In the genomic region with DNA sequence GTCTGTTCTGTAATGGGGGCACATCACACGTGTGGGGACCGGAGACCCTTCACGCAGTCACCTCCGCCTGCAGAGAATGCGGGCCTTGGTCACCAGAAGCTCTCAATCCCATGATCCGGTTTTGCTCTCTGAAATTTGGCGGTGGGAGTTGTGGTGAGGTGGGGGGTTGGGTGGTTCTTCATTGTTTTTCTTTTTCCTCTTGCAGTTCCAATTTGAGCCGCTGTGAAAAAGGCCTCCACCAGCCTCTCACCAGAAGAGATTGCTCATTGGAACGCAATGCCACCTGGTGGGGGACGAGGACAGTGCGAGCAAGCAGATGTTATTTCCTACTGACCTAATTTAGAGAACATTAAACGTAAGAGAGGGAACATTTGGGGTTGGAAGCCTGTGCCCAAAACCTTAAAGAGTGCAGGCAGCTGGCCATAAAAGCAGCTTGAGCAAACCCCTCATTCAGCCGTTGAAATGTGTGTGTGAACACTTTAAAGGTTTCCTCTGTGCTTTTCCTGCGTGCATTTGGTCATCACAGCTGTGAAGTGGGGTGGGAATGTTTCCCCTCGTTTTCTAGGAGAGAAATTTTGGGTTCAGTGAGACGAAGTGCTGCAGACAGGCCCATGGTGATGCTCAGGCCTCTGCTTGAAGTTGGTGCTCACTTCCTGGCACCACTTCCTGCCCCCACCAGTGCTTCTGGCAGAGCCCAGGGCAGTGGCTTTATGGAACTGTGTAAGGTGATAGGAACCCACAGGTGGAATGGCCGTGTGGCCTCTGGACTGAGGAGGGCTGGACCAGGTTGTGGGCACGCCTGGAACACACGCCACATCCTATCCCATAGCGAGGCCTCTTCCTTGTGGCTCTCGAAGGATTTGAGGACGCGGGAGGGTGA, we compare ENCODE assay signal across 8 cellular contexts.
DNase-seq lines count a peak whose midpoint lies in the region; ATAC-seq and TF ChIP-seq lines count a peak whose summit lies in the region.

No MANE protein-coding gene starts in this region.

- peaks cover 2% of the 10 kb centered on the region; the same call in 1 of the 2 replicates for H3K4me1 ChIP-seq in H9 (ENCODE audit: insufficient read depth, low read length)
- peaks cover 3 to 9% of the 10 kb centered on the region in 2 experiments; a peak in 2 of 4 replicates for H3K4me1 ChIP-seq in SK-N-SH (ENCODE audit: control insufficient read depth in 1 of 2, insufficient read depth in 2 of 2, low read depth in 1 of 2, low read length in 1 of 2)
- no peaks in the 10 kb centered on the region for H3K4me1 ChIP-seq in trophoblast cell (ENCODE audit: control insufficient read depth in 1 of 2, insufficient read depth in 2 of 2, low read length in 2 of 2)
- peaks cover 0 to 24% (median 8%) of the 10 kb centered on the region in 4 donors for H3K4me1 ChIP-seq in tibial nerve

- peak overlapping the region; percentile 8 for H3K18ac ChIP-seq in H9 (ENCODE audit: insufficient read length, low read depth, low read length)
- H3K18ac ChIP-seq in trophoblast cell (ENCODE audit: low read length) = peak overlapping the region; percentile 43

- peaks cover 5 to 9% (median 8%) of the 10 kb centered on the region in 3 experiments; a peak in 6 of 7 replicates for H3K36me3 Mint-ChIP-seq in H9 (ENCODE audit: insufficient read depth in 1 of 3, low read depth in 3 of 3)
- H3K36me3 Mint-ChIP-seq in activated naive CD4-positive, alpha-beta T cell treated with anti-CD3 and anti-CD28 coated beads, Interleukin-2, amount 50 U/mL, for 72 hours = peaks cover 0 to 7% of the 10 kb centered on the region in 2 donors
- H3K36me3 Mint-ChIP-seq in glutamatergic neuron (ENCODE audit: unreplicated experiment) = no peaks in the 10 kb centered on the region

- peak; percentile 90 for TF ChIP-seq RAD21 in SK-N-SH (IDR thresholded peaks at IDR 0.05; ENCODE audit: low read length)

- H3K27me3 ChIP-seq in H9 (ENCODE audit: insufficient read depth, low read length) (no peaks in the 10 kb centered on the region), MG63 (no peaks in the 10 kb centered on the region), SK-N-SH (ENCODE audit: insufficient read depth) (no peaks in the 10 kb centered on the region), trophoblast cell (ENCODE audit: insufficient read depth, low read length) (no peaks in the 10 kb centered on the region), tibial nerve (no peaks in the 10 kb centered on the region)

- H3K14ac ChIP-seq in H9 (ENCODE audit: insufficient read depth, low read length) (no peak overlapping the region), trophoblast cell (ENCODE audit: low read length) (no peak overlapping the region)

- H2BK12ac ChIP-seq in H9 (ENCODE audit: insufficient read length, low read depth, low read length) (no peak overlapping the region), trophoblast cell (ENCODE audit: low read length) (no peak overlapping the region)

- H2BK20ac ChIP-seq in H9 (ENCODE audit: low read depth, low read length, poor library complexity, severe bottlenecking) = no peak overlapping the region

- H3K4me3 ChIP-seq in MG63 (no peak overlapping the region), SK-N-SH (ENCODE audit: low read depth in 2 of 2, low read length in 1 of 2) (peak overlapping the region; percentile 23 to 33), trophoblast cell (ENCODE audit: low read depth, low read length) (no peak overlapping the region), tibial nerve (no peak overlapping the region)

- H3K9me3 ChIP-seq in H9 (ENCODE audit: control insufficient read depth, low read depth, low read length) (no peaks in the 10 kb centered on the region), MG63 (no peaks in the 10 kb centered on the region), SK-N-SH (no peaks in the 10 kb centered on the region), trophoblast cell (ENCODE audit: insufficient read depth, low read depth, low read length) (no peaks in the 10 kb centered on the region), tibial nerve (no peaks in the 10 kb centered on the region)

- no peaks in the 10 kb centered on the region; the same call in 1 of the 2 replicates for H3K36me3 ChIP-seq in MG63
- no peaks in the 10 kb centered on the region for H3K36me3 ChIP-seq in SK-N-SH (replicated peaks in 1 of 2; ENCODE audit: control insufficient read depth in 1 of 2, insufficient read depth in 2 of 2, low read length in 1 of 2)
- peaks cover 3 to 5% of the 10 kb centered on the region in 2 experiments for H3K36me3 ChIP-seq in trophoblast cell (ENCODE audit: control insufficient read depth in 1 of 2, insufficient read depth in 2 of 2, low read length in 2 of 2)
- H3K36me3 ChIP-seq in tibial nerve = peaks cover 0 to 25% (median 0%) of the 10 kb centered on the region in 3 donors

- H3K56ac ChIP-seq in H9 (ENCODE audit: insufficient read length, low read depth, low read length) = no peak overlapping the region

- CTCF ChIA-PET in SK-N-SH (lab: Yijun Ruan, JAX) = interaction anchor here (0.6 to 6.3 kb wide), 67 partner anchors 9 to 855 kb away, joined by 3 to 124 read pairs (median 4); a partner anchor contains a TSS

- no peaks in the 10 kb centered on the region for H3K27me3 Mint-ChIP-seq in H9 (ENCODE audit: low read depth)
- peaks cover 2% of the 10 kb centered on the region for H3K27me3 Mint-ChIP-seq in glutamatergic neuron (ENCODE audit: unreplicated experiment)

- H3T11ph ChIP-seq in H9 (ENCODE audit: low read length) = no peak overlapping the region

- no peaks in the 10 kb centered on the region for H3F3A ChIP-seq in SK-N-SH (replicated peaks; ENCODE audit: insufficient read depth)

- H3K79me1 ChIP-seq in H9 (ENCODE audit: insufficient read depth, low read depth, low read length, poor library complexity, severe bottlenecking) (no peaks in the 10 kb centered on the region), trophoblast cell (ENCODE audit: low read length) (no peaks in the 10 kb centered on the region)

- TF ChIP-seq POLR2A in tibial nerve (IDR thresholded peaks at IDR 0.05) = no peak

- peak overlapping the region in 2 of 3 experiments; percentile 58 to 87; a peak in 4 of 7 replicates for H3K27ac Mint-ChIP-seq in H9
- H3K27ac Mint-ChIP-seq in activated naive CD4-positive, alpha-beta T cell treated with anti-CD3 and anti-CD28 coated beads, Interleukin-2, amount 50 U/mL, for 72 hours = peak overlapping the region; percentile 25 to 30
- peak overlapping the region; percentile 71 for H3K27ac Mint-ChIP-seq in glutamatergic neuron (ENCODE audit: unreplicated experiment)

- no peaks in the 10 kb centered on the region for H3K23me2 ChIP-seq in H9 (ENCODE audit: insufficient read length, low read depth, low read length, poor library complexity, severe bottlenecking)

- H3K79me2 ChIP-seq in H9 (ENCODE audit: insufficient read depth, low read length) = no peaks in the 10 kb centered on the region
- H3K79me2 ChIP-seq in SK-N-SH (ENCODE audit: insufficient read depth) = no peaks in the 10 kb centered on the region
- no peaks in the 10 kb centered on the region for H3K79me2 ChIP-seq in trophoblast cell (ENCODE audit: control insufficient read depth, insufficient read depth, low read length, poor library complexity)

- no peak overlapping the region for H2BK15ac ChIP-seq in H9 (ENCODE audit: low read depth, low read length)

- peak overlapping the region; percentile 80 for H4K12ac ChIP-seq in trophoblast cell (ENCODE audit: low read depth, low read length)

- POLR2A ChIA-PET in SK-N-SH (lab: Yijun Ruan, JAX) = no interaction called here

- peak; percentile 95 for TF ChIP-seq CTCF in H9 (conservative IDR thresholded peaks at IDR 0.05)
- TF ChIP-seq CTCF in SK-N-SH (IDR thresholded peaks at IDR 0.05) = peak; percentile 99
- peak; percentile 94 for TF ChIP-seq CTCF in glutamatergic neuron (IDR thresholded peaks at IDR 0.05; ENCODE audit: partially characterized antibody, unreplicated experiment)
- TF ChIP-seq CTCF in tibial nerve (IDR thresholded peaks at IDR 0.05) = peak; percentile 94 to 97 (median 94)

- no peak overlapping the region for H4K5ac ChIP-seq in H9 (ENCODE audit: insufficient read length, low read depth, low read length)

- H3K4me2 ChIP-seq in H9 (ENCODE audit: insufficient read depth, insufficient read length, low read length) (peak overlapping the region; percentile 14), SK-N-SH (peak overlapping the region; percentile 57; the same call in 1 of the 2 replicates), trophoblast cell (ENCODE audit: low read length) (peak overlapping the region; percentile 54)

- H3K9me3 Mint-ChIP-seq in H9 = no peaks in the 10 kb centered on the region
- no peaks in the 10 kb centered on the region for H3K9me3 Mint-ChIP-seq in activated naive CD4-positive, alpha-beta T cell treated with anti-CD3 and anti-CD28 coated beads, Interleukin-2, amount 50 U/mL, for 72 hours
- H3K9me3 Mint-ChIP-seq in glutamatergic neuron (ENCODE audit: unreplicated experiment) = peaks cover 6% of the 10 kb centered on the region

- H2BK120ac ChIP-seq in H9 (ENCODE audit: low read depth, low read length, poor library complexity, severe bottlenecking) (no peak overlapping the region), trophoblast cell (ENCODE audit: insufficient read depth, low read length, poor library complexity) (no peak overlapping the region)

- H3K9me2 ChIP-seq in SK-N-SH = no peaks in the 10 kb centered on the region

- H4K91ac ChIP-seq in H9 (ENCODE audit: insufficient read length, low read depth, low read length) (no peak overlapping the region), trophoblast cell (ENCODE audit: low read depth, low read length) (no peak overlapping the region)

- no peak overlapping the region for H2AFZ ChIP-seq in H9 (ENCODE audit: low read length)
- H2AFZ ChIP-seq in SK-N-SH (ENCODE audit: low read depth) = peak overlapping the region; percentile 57; the same call in 1 of the 2 replicates
- H2AFZ ChIP-seq in trophoblast cell (ENCODE audit: insufficient read depth, low read length, poor library complexity) = peak overlapping the region; percentile 35

- DNase-seq in GM03348 (ENCODE audit: low spot score) (peak; percentile 93), H9 (peak; percentile 91), MG63 (peak; percentile 75), SK-N-SH (peak; percentile 88), glutamatergic neuron (peak; percentile 87), trophoblast cell (peak; percentile 75 to 94), tibial nerve (ENCODE audit: low spot score in 2 of 2) (peak; percentile 75 to 94)
- peak; percentile 76 to 88 for DNase-seq in activated naive CD4-positive, alpha-beta T cell treated with anti-CD3 and anti-CD28 coated beads, Interleukin-2, amount 50 U/mL, for 72 hours (ENCODE audit: low spot score in 2 of 2)

- no peak overlapping the region for H2AK5ac ChIP-seq in H9 (ENCODE audit: insufficient read length, low read length)
- H2AK5ac ChIP-seq in trophoblast cell (ENCODE audit: low read length) = no peak overlapping the region

- no peak overlapping the region for H3K9ac ChIP-seq in H9 (ENCODE audit: extremely low read depth, insufficient read length, low read length)
- H3K9ac ChIP-seq in SK-N-SH = no peak overlapping the region
- no peak overlapping the region for H3K9ac ChIP-seq in trophoblast cell (ENCODE audit: low read length)

- H3K4me3 Mint-ChIP-seq in H9 (peak overlapping the region; percentile 48 to 59; a peak in 4 of 5 replicates), glutamatergic neuron (ENCODE audit: unreplicated experiment) (peak overlapping the region; percentile 64)

- peak; percentile 67 to 73 for ATAC-seq in activated naive CD4-positive, alpha-beta T cell treated with anti-CD3 and anti-CD28 coated beads, Interleukin-2, amount 50 U/mL, for 72 hours

- no peak overlapping the region for H3K23ac ChIP-seq in H9 (ENCODE audit: insufficient read length, low read depth, low read length)
- H3K23ac ChIP-seq in trophoblast cell (ENCODE audit: low read length) = no peak overlapping the region

- no peak overlapping the region for H4K8ac ChIP-seq in H9 (replicated peaks; ENCODE audit: insufficient read length, low read depth, low read length)
- peak overlapping the region; percentile 55 for H4K8ac ChIP-seq in trophoblast cell (ENCODE audit: low read depth, low read length)

- no peaks in the 10 kb centered on the region for H4K20me1 ChIP-seq in H9 (ENCODE audit: control insufficient read depth, insufficient read depth, insufficient read length)
- H4K20me1 ChIP-seq in SK-N-SH (ENCODE audit: insufficient read depth) = no peaks in the 10 kb centered on the region

- H3K4me1 Mint-ChIP-seq in H9 (peaks cover 17 to 18% of the 10 kb centered on the region in 2 experiments), glutamatergic neuron (ENCODE audit: low read depth, unreplicated experiment) (peaks cover 10% of the 10 kb centered on the region)

- no peak overlapping the region for H3K27ac ChIP-seq in H9 (ENCODE audit: insufficient read length, low read depth, low read length)
- peak overlapping the region in 1 of 2 experiments; percentile 53; a peak in 1 of 4 replicates for H3K27ac ChIP-seq in SK-N-SH (ENCODE audit: low read depth in 2 of 2, low read length in 1 of 2)
- H3K27ac ChIP-seq in trophoblast cell (ENCODE audit: low read depth, low read length) = no peak overlapping the region
- peak overlapping the region in 1 of 4 donors; percentile 32 for H3K27ac ChIP-seq in tibial nerve

- TF ChIP-seq EP300 in SK-N-SH (IDR thresholded peaks at IDR 0.05; ENCODE audit: borderline replicate concordance in 1 of 2, low read depth in 1 of 2, low read length in 1 of 2) = no peak
- peak in 1 of 2 donors; percentile 56 for TF ChIP-seq EP300 in tibial nerve (IDR thresholded peaks at IDR 0.05)

- H3K4ac ChIP-seq in H9 (ENCODE audit: low read depth, low read length) (no peak overlapping the region), trophoblast cell (ENCODE audit: low read depth, low read length) (no peak overlapping the region)

- H2BK5ac ChIP-seq in H9 (ENCODE audit: insufficient read length, low read length) (no peak overlapping the region), trophoblast cell (ENCODE audit: low read depth, low read length, poor library complexity) (no peak overlapping the region)

- WGBS in H9 (ENCODE audit: extremely low coverage, insufficient read length, low lambda C conversion rate) = no CpG with 5 or more reads among the region's 23 CpGs
- WGBS in SK-N-SH (ENCODE audit: low lambda C conversion rate) = 32% methylated on average over 23 of the region's 23 CpGs
- WGBS in trophoblast cell (ENCODE audit: extremely low coverage, insufficient coverage, insufficient read length) = no CpG with 5 or more reads among the region's 23 CpGs
- 36 to 37% methylated on average over 23 of the region's 23 CpGs for WGBS in tibial nerve, 2 donors

Comparison
In these comparisons a context has a peak if more than half of its experiments do, and no peak if none do; other contexts are left out.
1. H3K4me3 ChIP-seq: peak in SK-N-SH (2 of 2); none in MG63 (single experiment), trophoblast cell (single experiment) and tibial nerve (0 of 4).
2. Peak in every context shown above with its lines, with median percentiles within 50 percentile points of each other: DNase-seq, H3K4me2 ChIP-seq, H3K27ac Mint-ChIP-seq and CTCF ChIP-seq.